Comparison of ENCODE assay signal across 19 cellular contexts in the genomic region with DNA sequence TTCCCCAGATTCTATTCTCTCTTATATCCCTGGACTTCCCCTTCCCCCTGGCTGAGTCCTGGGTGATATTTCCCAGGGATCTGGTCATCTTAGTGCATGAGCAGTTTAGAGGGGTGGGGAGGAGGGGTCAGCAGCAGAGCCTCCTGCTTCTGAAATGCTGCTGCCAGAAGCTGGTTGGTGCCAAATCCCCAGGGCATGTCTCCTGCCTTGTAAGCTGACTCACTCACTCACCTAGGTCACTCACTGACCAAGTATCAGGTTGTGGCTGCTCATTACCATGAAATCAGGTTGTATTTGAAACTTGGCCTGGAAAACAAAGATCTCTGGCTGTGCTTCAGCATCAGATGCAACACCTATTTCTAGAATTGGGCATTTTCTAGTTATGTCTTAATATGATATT. TPM values are rescaled to one million over a fixed set of nuclear protein-coding genes. Genes with fewer than 3 reads are reported as not detected.
DNase-seq lines count a peak whose midpoint lies in the region; ATAC-seq, FAIRE-seq and TF ChIP-seq lines count a peak whose summit lies in the region.
"Had no signal": no experiment of that assay in that cellular context is flagged by ENCODE, and none has a peak within 500 bp of the region (broad histone marks: within the 10 kb centered on the region; RNA-seq: fewer than 3 reads in every experiment).

No MANE protein-coding gene starts in this region.

- no peak overlapping the region for H3K4me3 Mint-ChIP-seq in activated T-helper 2 cell treated with anti-CD3 and anti-CD28 coated beads, Interferon-gamma antibody, Interleukin-2, Interleukin-4, amounts not matched to agents 10 μg/mL and 5 μg/mL and 100 μg/mL, durations not matched to agents 14 hours and 24 hours and 36 hours (ENCODE audit: low read depth)
- H3K4me3 Mint-ChIP-seq: CD8-positive, alpha-beta T cell had no signal

- peaks cover 14% of the 10 kb centered on the region for H3K9me3 Mint-ChIP-seq in activated T-helper 2 cell treated with anti-CD3 and anti-CD28 coated beads, Interferon-gamma antibody, Interleukin-2, Interleukin-4, amounts not matched to agents 10 μg/mL and 5 μg/mL and 100 μg/mL, durations not matched to agents 14 hours and 24 hours and 36 hours

- no peak for TF ChIP-seq EP300 in Ishikawa (IDR thresholded peaks at IDR 0.05; ENCODE audit: borderline replicate concordance)

- no peak overlapping the region for H3K9ac ChIP-seq in neuronal stem cell (ENCODE audit: low read depth, low read length, poor library complexity)

- no peak overlapping the region for H3K27ac ChIP-seq in pancreas
- H3K27ac ChIP-seq in neuronal stem cell (replicated peaks; ENCODE audit: low read length), result no peak overlapping the region

- no peaks in the 10 kb centered on the region for H3K36me3 Mint-ChIP-seq in activated T-helper 2 cell treated with anti-CD3 and anti-CD28 coated beads, Interferon-gamma antibody, Interleukin-2, Interleukin-4, amounts not matched to agents 10 μg/mL and 5 μg/mL and 100 μg/mL, durations not matched to agents 14 hours and 24 hours and 36 hours (ENCODE audit: low read depth)
- H3K36me3 Mint-ChIP-seq: CD8-positive, alpha-beta T cell had no signal

- DNase-seq in RPMI7951 (ENCODE audit: low read depth) (peak; percentile 79), epithelial cell of esophagus (ENCODE audit: low read depth) (peak; percentile 78), pancreas (no peak), neuronal stem cell (ENCODE audit: low spot score) (no peak), 8988T (no peak), SKM-1 (lab: John Stamatoyannopoulos, UW; ENCODE audit: unreplicated experiment) (no peak)
- DNase-seq in activated T-helper 2 cell treated with anti-CD3 and anti-CD28 coated beads, Interferon-gamma antibody, Interleukin-2, Interleukin-4, amounts not matched to agents 10 μg/mL and 5 μg/mL and 100 μg/mL, durations not matched to agents 14 hours and 24 hours and 36 hours (ENCODE audit: low spot score), result no peak
- DNase-seq: CD8-positive, alpha-beta T cell; DMS 273 treated with DMSO at 0.1 percent for 48 hours; H7; Kasumi-1; NCI-H1417; NCI-H2029 treated with DMSO at 0.1 percent for 48 hours; NCI-H2227 treated with DMSO at 0.1 percent for 48 hours; NCI-H526; NK-92 treated with Interleukin-12 subunit alpha and Interleukin-12 subunit beta, amount 100 ng/mL, for 24 hours; OCI-M1; SHP77 had no signal

- no peak overlapping the region for H3K23ac ChIP-seq in neuronal stem cell (ENCODE audit: low read depth, low read length, poor library complexity)

- no peaks in the 10 kb centered on the region for H3K79me1 ChIP-seq in neuronal stem cell (ENCODE audit: low read depth, low read length)

- no peak overlapping the region for H3K4me3 ChIP-seq in epithelial cell of esophagus (ENCODE audit: low read length)
- no peak overlapping the region for H3K4me3 ChIP-seq in pancreas
- H3K4me3 ChIP-seq in neuronal stem cell (ENCODE audit: low read length in 2 of 2), result no peak overlapping the region

- no peaks in the 10 kb centered on the region for H3K27me3 Mint-ChIP-seq in activated T-helper 2 cell treated with anti-CD3 and anti-CD28 coated beads, Interferon-gamma antibody, Interleukin-2, Interleukin-4, amounts not matched to agents 10 μg/mL and 5 μg/mL and 100 μg/mL, durations not matched to agents 14 hours and 24 hours and 36 hours (ENCODE audit: low read depth)

- no peak overlapping the region for H2BK15ac ChIP-seq in neuronal stem cell (ENCODE audit: low read length)

- TF ChIP-seq RAD21 in Ishikawa (IDR thresholded peaks at IDR 0.05; ENCODE audit: low read depth), result no peak

- H3K27ac Mint-ChIP-seq in activated T-helper 2 cell treated with anti-CD3 and anti-CD28 coated beads, Interferon-gamma antibody, Interleukin-2, Interleukin-4, amounts not matched to agents 10 μg/mL and 5 μg/mL and 100 μg/mL, durations not matched to agents 14 hours and 24 hours and 36 hours, result no peak overlapping the region
- H3K27ac Mint-ChIP-seq: CD8-positive, alpha-beta T cell had no signal

- H3K27me3 ChIP-seq in pancreas, result no peaks in the 10 kb centered on the region
- peaks cover 0 to 4% (median 0%) of the 10 kb centered on the region in 3 experiments for H3K27me3 ChIP-seq in neuronal stem cell (ENCODE audit: control insufficient read depth in 3 of 3, insufficient read depth in 3 of 3, low read depth in 1 of 3, low read length in 3 of 3)

- no peak overlapping the region for H2BK12ac ChIP-seq in neuronal stem cell (ENCODE audit: low read length)

- no peak overlapping the region for H3K18ac ChIP-seq in neuronal stem cell (ENCODE audit: low read length)

- no peak overlapping the region for H3K4ac ChIP-seq in neuronal stem cell (ENCODE audit: low read length)

- H3K4me1 Mint-ChIP-seq in activated T-helper 2 cell treated with anti-CD3 and anti-CD28 coated beads, Interferon-gamma antibody, Interleukin-2, Interleukin-4, amounts not matched to agents 10 μg/mL and 5 μg/mL and 100 μg/mL, durations not matched to agents 14 hours and 24 hours and 36 hours (ENCODE audit: low read depth), result no peaks in the 10 kb centered on the region

- no peak for FAIRE-seq in pancreas (lab: Jason Lieb, UNC)

- H2BK5ac ChIP-seq in neuronal stem cell (ENCODE audit: low read length), result no peak overlapping the region

- H4K8ac ChIP-seq in neuronal stem cell (ENCODE audit: low read depth, low read length), result no peak overlapping the region

- peak in 3 of 4 donors; percentile 50 to 63 (median 57) for ATAC-seq in pancreas
- ATAC-seq: CD8-positive, alpha-beta T cell had no signal

- no peaks in the 10 kb centered on the region for H3K4me1 ChIP-seq in pancreas
- no peaks in the 10 kb centered on the region for H3K4me1 ChIP-seq in neuronal stem cell (ENCODE audit: control insufficient read depth in 2 of 2, insufficient read depth in 1 of 2, low read depth in 1 of 2, low read length in 2 of 2)

- TF ChIP-seq CTCF in epithelial cell of esophagus (IDR thresholded peaks at IDR 0.05; ENCODE audit: insufficient read depth, low read depth, low read length, missing control alignments) (no peak), pancreas (IDR thresholded peaks at IDR 0.05) (no peak)

- no peaks in the 10 kb centered on the region for H3K9me3 ChIP-seq in pancreas
- H3K9me3 ChIP-seq in neuronal stem cell (replicated peaks in 1 of 2; ENCODE audit: control insufficient read depth in 2 of 2, insufficient read depth in 1 of 2, low read depth in 1 of 2, low read length in 2 of 2), result peaks cover 0 to 2% of the 10 kb centered on the region in 2 donors

- no peak overlapping the region for H2AK5ac ChIP-seq in neuronal stem cell (ENCODE audit: low read depth, low read length)

- H3K36me3 ChIP-seq in pancreas (no peaks in the 10 kb centered on the region), neuronal stem cell (replicated peaks in 1 of 2; ENCODE audit: control insufficient read depth in 2 of 2, insufficient read depth in 2 of 2, low read length in 2 of 2) (no peaks in the 10 kb centered on the region)

- no peak overlapping the region for H3K14ac ChIP-seq in neuronal stem cell (ENCODE audit: low read length)

- H2AFZ ChIP-seq in neuronal stem cell (ENCODE audit: low read length), result no peak overlapping the region

- intact Hi-C loops in pancreas (cut with DNase I), result no loop called here
- intact Hi-C loops in activated T-helper 2 cell treated with anti-CD3 and anti-CD28 coated beads, Interferon-gamma antibody, Interleukin-2, Interleukin-4, amounts not matched to agents 10 μg/mL and 5 μg/mL and 100 μg/mL, durations not matched to agents 14 hours and 24 hours and 36 hours (cut with micrococcal nuclease), result no loop called here

- H2BK120ac ChIP-seq in neuronal stem cell (ENCODE audit: low read depth, low read length), result no peak overlapping the region

- no peak overlapping the region for H3K4me2 ChIP-seq in neuronal stem cell (ENCODE audit: insufficient read depth, low read length, poor library complexity, severe bottlenecking)

- H4K91ac ChIP-seq in neuronal stem cell (ENCODE audit: low read depth, low read length, poor library complexity), result no peak overlapping the region

TF ChIP-seq in Ishikawa, 13 proteins besides CTCF, POLR2A, EP300 and RAD21:
- peak; percentile 31; the same call in 1 of the 2 replicates for TF ChIP-seq NFIC (IDR thresholded peaks at IDR 0.05)
- TF ChIP-seq ZBTB7A (IDR thresholded peaks at IDR 0.05; ENCODE audit: low read depth), result no peak
TF ChIP-seq in Ishikawa: peak in this region for 1.

RNA-seq across cellular contexts. Expression of a gene that starts 14.3 kb away (rescaled TPM):
- total RNA-seq in RPMI7951 (2014; rRNA removed; shearing (Covaris generic)), result 36.0 and 39.9 TPM in 2 replicates
- 1 to 10 TPM; 3.2 to 8.1 (median 4.5) TPM for total RNA-seq in pancreas
- 1 to 10 TPM; 2.3 to 3.1 TPM for polyA plus RNA-seq in pancreas
- 0.42 TPM for polyA plus RNA-seq in neuronal stem cell (2013, experiment 1 of 2)
- polyA plus RNA-seq in neuronal stem cell (2013, experiment 2 of 2), result 0.47 TPM
- not detected in 2 replicates for total RNA-seq in activated T-helper 2 cell treated with anti-CD3 and anti-CD28 coated beads, Interferon-gamma antibody, Interleukin-2, Interleukin-4, amounts not matched to agents 10 μg/mL and 5 μg/mL and 100 μg/mL, durations not matched to agents 14 hours and 24 hours and 36 hours
- total RNA-seq: CD8-positive, alpha-beta T cell had no signal

Comparison
In these comparisons a context has a peak if more than half of its experiments do, and no peak if none do; other contexts are left out.
1. DNase-seq: peak in RPMI7951 (single experiment) and epithelial cell of esophagus (single experiment); none in pancreas (0 of 6), neuronal stem cell (single experiment), activated T-helper 2 cell treated with anti-CD3 and anti-CD28 coated beads, Interferon-gamma antibody, Interleukin-2, Interleukin-4, amounts not matched to agents 10 μg/mL and 5 μg/mL and 100 μg/mL, durations not matched to agents 14 hours and 24 hours and 36 hours (single experiment), 8988T (single experiment) and SKM-1 (single experiment).